ENCODE assay signal across 13 cellular contexts in genomic region chr12:93540506-93540905, GRCh38. TPM values are rescaled to one million over a fixed set of nuclear protein-coding genes. Genes with fewer than 3 reads are reported as not detected.
A peak's percentile ranks its signal among the peaks of the same experiment; 100 is the strongest.
DNase-seq lines count a peak whose midpoint lies in the region; TF ChIP-seq lines count a peak whose summit lies in the region.
"Had no signal": no experiment of that assay in that cellular context is flagged by ENCODE, and none has a peak within 500 bp of the region (broad histone marks: within the 10 kb centered on the region; RNA-seq: fewer than 3 reads in every experiment).

No MANE protein-coding gene starts in this region.

- no peaks in the 10 kb centered on the region for H4K20me1 ChIP-seq in BLaER1 treated with 17β-estradiol and CSF1 and Interleukin-3, amounts not matched to agents 10 nM and 100 nM

- H3K27me3 Mint-ChIP-seq in nephron (ENCODE audit: low read depth), result no peaks in the 10 kb centered on the region

- no peaks in the 10 kb centered on the region for H3K9me3 Mint-ChIP-seq in nephron
- H3K9me3 Mint-ChIP-seq: HFFc6 had no signal

- H3K9ac ChIP-seq in BLaER1 treated with 17β-estradiol and CSF1 and Interleukin-3, amounts not matched to agents 10 nM and 100 nM, result no peak overlapping the region

- no peak for TF ChIP-seq CTCF in cardiac fibroblast (IDR thresholded peaks at IDR 0.05; ENCODE audit: low read depth, low read length)
- TF ChIP-seq CTCF in fibroblast of the aortic adventitia (IDR thresholded peaks at IDR 0.05; ENCODE audit: insufficient read depth, low read length), result no peak
- TF ChIP-seq CTCF in nephron (IDR thresholded peaks at IDR 0.05; ENCODE audit: unreplicated experiment in 3 of 3), result no peak

- H3K4me1 ChIP-seq in BLaER1 treated with 17β-estradiol and CSF1 and Interleukin-3, amounts not matched to agents 10 nM and 100 nM, result peaks cover 10 to 33% (median 27%) of the 10 kb centered on the region in 10 experiments

- peaks cover 47% of the 10 kb centered on the region for H3K4me1 Mint-ChIP-seq in nephron

- peak overlapping the region; percentile 29 to 58 (median 52) for H3K27ac Mint-ChIP-seq in nephron
- H3K27ac Mint-ChIP-seq: HFFc6 had no signal

- H3K4me3 Mint-ChIP-seq in nephron, result no peak overlapping the region
- H3K4me3 Mint-ChIP-seq: HFFc6 had no signal

- H3K4me3 ChIP-seq in BLaER1 treated with 17β-estradiol and CSF1 and Interleukin-3, amounts not matched to agents 10 nM and 100 nM, result no peak overlapping the region
- H3K4me3 ChIP-seq in cardiac fibroblast (replicated peaks in 1 of 2; ENCODE audit: low read depth in 2 of 2, low read length in 2 of 2), result no peak overlapping the region
- H3K4me3 ChIP-seq in fibroblast of the aortic adventitia (ENCODE audit: low read depth, low read length), result no peak overlapping the region

- no peak overlapping the region for H3K27ac ChIP-seq in BLaER1 treated with 17β-estradiol and CSF1 and Interleukin-3, amounts not matched to agents 10 nM and 100 nM

- peaks cover 7% of the 10 kb centered on the region for H3K36me3 Mint-ChIP-seq in nephron (ENCODE audit: low read depth)

- no peaks in the 10 kb centered on the region for H3K36me3 ChIP-seq in BLaER1 treated with 17β-estradiol and CSF1 and Interleukin-3, amounts not matched to agents 10 nM and 100 nM

- H3K9me3 ChIP-seq in BLaER1 treated with 17β-estradiol and CSF1 and Interleukin-3, amounts not matched to agents 10 nM and 100 nM (replicated peaks in 1 of 11), result peaks cover 0 to 4% (median 0%) of the 10 kb centered on the region in 11 experiments; a peak in 1 of 22 replicates

- DNase-seq in cardiac fibroblast (ENCODE audit: low read depth in 2 of 2) (peak; percentile 29 to 42), fibroblast of the aortic adventitia (ENCODE audit: low read depth) (peak; percentile 14), GF-D8 (lab: John Stamatoyannopoulos, UW) (no peak), GOT3 (lab: John Stamatoyannopoulos, UW) (no peak)
- no peak for DNase-seq in stimulated activated CD4-positive, alpha-beta T cell treated with anti-CD3 and anti-CD28 coated beads, Interleukin-4, amount 100 ng/mL, for 24 hours
- DNase-seq: HFFc6, KG1, NCI-H1092 treated with DMSO at 0.1 percent for 48 hours, NCI-H187, NCI-H2171, NCI-H774 had no signal

- H3K27me3 ChIP-seq in BLaER1 treated with 17β-estradiol and CSF1 and Interleukin-3, amounts not matched to agents 10 nM and 100 nM, result no peaks in the 10 kb centered on the region

- peak overlapping the region in 7 of 11 experiments; percentile 17 to 45 (median 36); a peak in 12 of 22 replicates for H3K4me2 ChIP-seq in BLaER1 treated with 17β-estradiol and CSF1 and Interleukin-3, amounts not matched to agents 10 nM and 100 nM

RNA-seq across cellular contexts. Expression of gene SOCS2, which starts 32.0 kb away (rescaled TPM):
- 6.3 and 15.0 TPM in 2 replicates for total RNA-seq in fibroblast of the aortic adventitia (ENCODE audit: low replicate concordance)

Comparison
In these comparisons a context has a peak if more than half of its experiments do, and no peak if none do; other contexts are left out.
1. DNase-seq: peak in cardiac fibroblast (2 of 2) and fibroblast of the aortic adventitia (single experiment); none in stimulated activated CD4-positive, alpha-beta T cell treated with anti-CD3 and anti-CD28 coated beads, Interleukin-4, amount 100 ng/mL, for 24 hours (single experiment), GF-D8 (single experiment) and GOT3 (single experiment).